In genomic region chr15:34896183-34896582, GRCh38 we compare ENCODE assay signal across 1 cellular context.
TF ChIP-seq lines count a peak whose summit lies in the region.

No MANE protein-coding gene starts in this region.

TF ChIP-seq in K562, 482 proteins besides CTCF, POLR2A, EP300 and RAD21 (continued from another document):
- TF ChIP-seq ZBTB40 (IDR thresholded peaks at IDR 0.05) (peak; percentile 84), ZBTB40 (CRISPR knock-in tag; IDR thresholded peaks at IDR 0.05) (peak; percentile 61; the same call in 1 of the 2 replicates)
